Comparison of ENCODE assay signal across 14 cellular contexts in genomic region chr6:169967687-169968086, GRCh38.
DNase-seq lines count a peak whose midpoint lies in the region; ATAC-seq lines count a peak whose summit lies in the region.
"Had no signal": no experiment of that assay in that cellular context is flagged by ENCODE, and none has a peak within 500 bp of the region (broad histone marks: within the 10 kb centered on the region; RNA-seq: fewer than 3 reads in every experiment).

No MANE protein-coding gene starts in this region.

- CTCF ChIA-PET in activated CD4-positive, alpha-beta T cell treated with anti-CD3 and anti-CD28 coated beads for 36 hours (lab: Charles Lee) = interaction anchor here (0.7 kb wide), 1 partner anchor 38 kb away, joined by 4 read pairs; no protein-coding TSS in a partner anchor

- intact Hi-C loops in activated CD4-positive, alpha-beta T cell treated with anti-CD3 and anti-CD28 coated beads for 36 hours (cut with DNase I, micrococcal nuclease) = no loop called here

- peak; percentile 75 for ATAC-seq in activated CD4-positive, alpha-beta T cell treated with anti-CD3 and anti-CD28 coated beads for 36 hours
- peak; percentile 31 to 36 for ATAC-seq in activated T-cell treated with anti-CD3 and anti-CD28 coated beads, Interleukin-2, amount 50 U/mL, for 4 hours
- no peak for ATAC-seq in left lobe of liver
- ATAC-seq: Panc1 had no signal

- H3K9me3 Mint-ChIP-seq in activated CD4-positive, alpha-beta T cell treated with anti-CD3 and anti-CD28 coated beads for 36 hours (ENCODE audit: low read depth) = no peaks in the 10 kb centered on the region
- H3K9me3 Mint-ChIP-seq in activated T-cell treated with anti-CD3 and anti-CD28 coated beads, Interleukin-2, amount 50 U/mL, for 4 hours = no peaks in the 10 kb centered on the region

- H3K4me3 Mint-ChIP-seq in activated CD4-positive, alpha-beta T cell treated with anti-CD3 and anti-CD28 coated beads for 36 hours = no peak overlapping the region
- no peak overlapping the region for H3K4me3 Mint-ChIP-seq in activated T-cell treated with anti-CD3 and anti-CD28 coated beads, Interleukin-2, amount 50 U/mL, for 4 hours

- no peaks in the 10 kb centered on the region for H3K36me3 Mint-ChIP-seq in activated CD4-positive, alpha-beta T cell treated with anti-CD3 and anti-CD28 coated beads for 36 hours (ENCODE audit: low read depth)
- H3K36me3 Mint-ChIP-seq in activated T-cell treated with anti-CD3 and anti-CD28 coated beads, Interleukin-2, amount 50 U/mL, for 4 hours (ENCODE audit: insufficient read depth) = no peaks in the 10 kb centered on the region

- peak; percentile 45 for DNase-seq in activated CD4-positive, alpha-beta T cell treated with anti-CD3 and anti-CD28 coated beads for 36 hours
- no peak for DNase-seq in activated CD4-positive, alpha-beta T cell treated with anti-CD3 and anti-CD28 coated beads, Interleukin-2, amount 50 U/mL, for 1 hour
- DNase-seq in Daoy (ENCODE audit: low read depth) = peak; percentile 1
- DNase-seq in activated T-cell treated with anti-CD3 and anti-CD28 coated beads, Interleukin-2, amount 50 U/mL, for 4 hours = no peak
- peak; percentile 15 for DNase-seq in left lobe of liver (ENCODE audit: low spot score)
- no peak for DNase-seq in GDM1 (lab: John Stamatoyannopoulos, UW)
- DNase-seq in activated gamma-delta T cell (lab: John Stamatoyannopoulos, UW) = no peak
- no peak for DNase-seq in RPMI8226
- DNase-seq: C1 segment of cervical spinal cord, DMS 273 treated with DMSO at 0.1 percent for 48 hours, Kasumi-1, NCI-H187 treated with DMSO at 0.1 percent for 48 hours, NCI-H510A had no signal

- POLR2A ChIA-PET in activated CD4-positive, alpha-beta T cell treated with anti-CD3 and anti-CD28 coated beads for 36 hours (lab: Charles Lee) = no interaction called here

- H3K4me1 Mint-ChIP-seq in activated CD4-positive, alpha-beta T cell treated with anti-CD3 and anti-CD28 coated beads for 36 hours = no peaks in the 10 kb centered on the region
- H3K4me1 Mint-ChIP-seq in activated T-cell treated with anti-CD3 and anti-CD28 coated beads, Interleukin-2, amount 50 U/mL, for 4 hours (ENCODE audit: low read depth) = no peaks in the 10 kb centered on the region

- H3K27me3 Mint-ChIP-seq in activated CD4-positive, alpha-beta T cell treated with anti-CD3 and anti-CD28 coated beads for 36 hours = no peaks in the 10 kb centered on the region
- H3K27me3 Mint-ChIP-seq in activated T-cell treated with anti-CD3 and anti-CD28 coated beads, Interleukin-2, amount 50 U/mL, for 4 hours (ENCODE audit: low read depth) = peaks cover 5% of the 10 kb centered on the region

- no peak overlapping the region for H3K27ac Mint-ChIP-seq in activated CD4-positive, alpha-beta T cell treated with anti-CD3 and anti-CD28 coated beads for 36 hours

Comparison
In these comparisons a context has a peak if more than half of its experiments do, and no peak if none do; other contexts are left out.
1. DNase-seq: peak in activated CD4-positive, alpha-beta T cell treated with anti-CD3 and anti-CD28 coated beads for 36 hours (single experiment), Daoy (single experiment) and left lobe of liver (single experiment); none in activated CD4-positive, alpha-beta T cell treated with anti-CD3 and anti-CD28 coated beads, Interleukin-2, amount 50 U/mL, for 1 hour (single experiment), activated T-cell treated with anti-CD3 and anti-CD28 coated beads, Interleukin-2, amount 50 U/mL, for 4 hours (single experiment), GDM1 (single experiment), activated gamma-delta T cell (single experiment) and RPMI8226 (single experiment).